Comparison of ENCODE assay signal across 1 cellular context in the genomic region with DNA sequence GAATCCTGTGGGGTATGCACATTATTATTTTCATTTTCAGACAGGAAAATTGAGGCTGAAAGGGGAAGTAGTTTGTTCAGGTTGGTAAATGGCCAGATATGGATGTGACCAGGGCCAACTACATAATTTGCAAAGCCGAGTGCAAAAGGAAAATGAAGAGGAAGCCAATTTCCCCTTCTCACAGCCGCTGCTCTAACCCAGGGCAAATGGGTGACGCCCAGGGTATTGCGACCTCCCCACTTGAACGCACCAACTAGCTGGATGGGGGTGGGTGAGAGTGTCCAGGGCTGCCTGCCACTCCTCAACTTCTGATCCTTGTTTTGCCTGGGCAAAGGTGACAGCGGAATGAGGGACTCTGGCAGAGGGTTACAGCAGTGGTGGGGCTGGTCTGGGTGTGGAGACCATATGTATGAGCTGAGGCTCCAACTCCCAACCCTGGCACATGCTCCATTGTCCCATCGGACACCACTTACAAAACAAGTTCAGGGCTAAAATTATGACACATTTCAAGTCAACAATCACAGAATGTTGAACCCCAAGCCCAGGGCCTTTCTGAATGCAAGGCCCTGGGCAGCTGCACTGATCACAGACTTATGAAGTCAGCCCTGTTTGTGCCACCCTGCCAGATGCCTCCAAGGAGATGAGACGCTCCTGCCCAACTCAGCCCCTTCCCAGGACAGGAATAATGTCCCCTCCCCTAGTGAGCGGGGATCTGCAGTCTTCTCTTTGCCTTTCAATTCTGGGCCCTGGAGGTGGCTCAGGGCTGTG.
TF ChIP-seq lines count a peak whose summit lies in the region.

No MANE protein-coding gene starts in this region.

TF ChIP-seq in HepG2, 621 proteins besides CTCF, POLR2A, EP300 and RAD21 (continues in another document):
- TF ChIP-seq ZNF891 (CRISPR knock-in tag; IDR thresholded peaks at IDR 0.05) (no peak), KLF12 (CRISPR knock-in tag; IDR thresholded peaks at IDR 0.05; ENCODE audit: borderline replicate concordance) (no peak), ZNF432 (CRISPR knock-in tag; IDR thresholded peaks at IDR 0.05; ENCODE audit: borderline replicate concordance) (no peak), ARNT (IDR thresholded peaks at IDR 0.05) (no peak), GTF3A (CRISPR knock-in tag; conservative IDR thresholded peaks at IDR 0.05) (no peak), ZNF607 (CRISPR knock-in tag; IDR thresholded peaks at IDR 0.05; ENCODE audit: borderline replicate concordance) (no peak), SNAI1 (CRISPR knock-in tag; IDR thresholded peaks at IDR 0.05; ENCODE audit: borderline replicate concordance) (no peak), ZC3H13 (CRISPR knock-in tag; IDR thresholded peaks at IDR 0.05) (no peak), ZNF30 (CRISPR knock-in tag; IDR thresholded peaks at IDR 0.05) (no peak), ZNF331 (CRISPR knock-in tag; IDR thresholded peaks at IDR 0.05) (no peak), TBX2 (CRISPR knock-in tag; IDR thresholded peaks at IDR 0.05; ENCODE audit: borderline replicate concordance) (peak; percentile 44; the same call in 1 of the 2 replicates), FOXA1 (IDR thresholded peaks at IDR 0.05) (no peak), FOXA1 (CRISPR knock-in tag; IDR thresholded peaks at IDR 0.05) (no peak), GZF1 (CRISPR knock-in tag; IDR thresholded peaks at IDR 0.05) (no peak), ZMAT3 (CRISPR knock-in tag; conservative IDR thresholded peaks at IDR 0.05) (no peak), POLR2G (IDR thresholded peaks at IDR 0.05; ENCODE audit: low read depth, low read length) (no peak), ZNF652 (CRISPR knock-in tag; IDR thresholded peaks at IDR 0.05; ENCODE audit: borderline replicate concordance, low read depth) (no peak), ZNF768 (CRISPR knock-in tag; IDR thresholded peaks at IDR 0.05) (no peak), SAP130 (CRISPR knock-in tag; IDR thresholded peaks at IDR 0.05; ENCODE audit: low read depth) (no peak), ZNF772 (CRISPR knock-in tag; IDR thresholded peaks at IDR 0.05) (peak; percentile 71; the same call in 1 of the 2 replicates), ZNF17 (CRISPR knock-in tag; IDR thresholded peaks at IDR 0.05) (no peak), SP2 (CRISPR knock-in tag; IDR thresholded peaks at IDR 0.05) (no peak), NFKBIZ (CRISPR knock-in tag; IDR thresholded peaks at IDR 0.05) (no peak), ZNF567 (CRISPR knock-in tag; IDR thresholded peaks at IDR 0.05; ENCODE audit: borderline replicate concordance) (no peak)
- TF ChIP-seq, protein P1, sequence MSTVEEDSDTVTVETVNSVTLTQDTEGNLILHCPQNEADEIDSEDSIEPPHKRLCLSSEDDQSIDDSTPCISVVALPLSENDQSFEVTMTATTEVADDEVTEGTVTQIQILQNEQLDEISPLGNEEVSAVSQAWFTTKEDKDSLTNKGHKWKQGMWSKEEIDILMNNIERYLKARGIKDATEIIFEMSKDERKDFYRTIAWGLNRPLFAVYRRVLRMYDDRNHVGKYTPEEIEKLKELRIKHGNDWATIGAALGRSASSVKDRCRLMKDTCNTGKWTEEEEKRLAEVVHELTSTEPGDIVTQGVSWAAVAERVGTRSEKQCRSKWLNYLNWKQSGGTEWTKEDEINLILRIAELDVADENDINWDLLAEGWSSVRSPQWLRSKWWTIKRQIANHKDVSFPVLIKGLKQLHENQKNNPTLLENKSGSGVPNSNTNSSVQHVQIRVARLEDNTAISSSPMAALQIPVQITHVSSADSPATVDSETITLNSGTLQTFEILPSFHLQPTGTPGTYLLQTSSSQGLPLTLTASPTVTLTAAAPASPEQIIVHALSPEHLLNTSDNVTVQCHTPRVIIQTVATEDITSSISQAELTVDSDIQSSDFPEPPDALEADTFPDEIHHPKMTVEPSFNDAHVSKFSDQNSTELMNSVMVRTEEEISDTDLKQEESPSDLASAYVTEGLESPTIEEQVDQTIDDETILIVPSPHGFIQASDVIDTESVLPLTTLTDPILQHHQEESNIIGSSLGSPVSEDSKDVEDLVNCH (CRISPR knock-in tag; IDR thresholded peaks at IDR 0.05), result no peak
- TF ChIP-seq, protein P2, sequence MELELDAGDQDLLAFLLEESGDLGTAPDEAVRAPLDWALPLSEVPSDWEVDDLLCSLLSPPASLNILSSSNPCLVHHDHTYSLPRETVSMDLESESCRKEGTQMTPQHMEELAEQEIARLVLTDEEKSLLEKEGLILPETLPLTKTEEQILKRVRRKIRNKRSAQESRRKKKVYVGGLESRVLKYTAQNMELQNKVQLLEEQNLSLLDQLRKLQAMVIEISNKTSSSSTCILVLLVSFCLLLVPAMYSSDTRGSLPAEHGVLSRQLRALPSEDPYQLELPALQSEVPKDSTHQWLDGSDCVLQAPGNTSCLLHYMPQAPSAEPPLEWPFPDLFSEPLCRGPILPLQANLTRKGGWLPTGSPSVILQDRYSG (CRISPR knock-in tag; IDR thresholded peaks at IDR 0.05), result no peak
- TF ChIP-seq, protein P3, sequence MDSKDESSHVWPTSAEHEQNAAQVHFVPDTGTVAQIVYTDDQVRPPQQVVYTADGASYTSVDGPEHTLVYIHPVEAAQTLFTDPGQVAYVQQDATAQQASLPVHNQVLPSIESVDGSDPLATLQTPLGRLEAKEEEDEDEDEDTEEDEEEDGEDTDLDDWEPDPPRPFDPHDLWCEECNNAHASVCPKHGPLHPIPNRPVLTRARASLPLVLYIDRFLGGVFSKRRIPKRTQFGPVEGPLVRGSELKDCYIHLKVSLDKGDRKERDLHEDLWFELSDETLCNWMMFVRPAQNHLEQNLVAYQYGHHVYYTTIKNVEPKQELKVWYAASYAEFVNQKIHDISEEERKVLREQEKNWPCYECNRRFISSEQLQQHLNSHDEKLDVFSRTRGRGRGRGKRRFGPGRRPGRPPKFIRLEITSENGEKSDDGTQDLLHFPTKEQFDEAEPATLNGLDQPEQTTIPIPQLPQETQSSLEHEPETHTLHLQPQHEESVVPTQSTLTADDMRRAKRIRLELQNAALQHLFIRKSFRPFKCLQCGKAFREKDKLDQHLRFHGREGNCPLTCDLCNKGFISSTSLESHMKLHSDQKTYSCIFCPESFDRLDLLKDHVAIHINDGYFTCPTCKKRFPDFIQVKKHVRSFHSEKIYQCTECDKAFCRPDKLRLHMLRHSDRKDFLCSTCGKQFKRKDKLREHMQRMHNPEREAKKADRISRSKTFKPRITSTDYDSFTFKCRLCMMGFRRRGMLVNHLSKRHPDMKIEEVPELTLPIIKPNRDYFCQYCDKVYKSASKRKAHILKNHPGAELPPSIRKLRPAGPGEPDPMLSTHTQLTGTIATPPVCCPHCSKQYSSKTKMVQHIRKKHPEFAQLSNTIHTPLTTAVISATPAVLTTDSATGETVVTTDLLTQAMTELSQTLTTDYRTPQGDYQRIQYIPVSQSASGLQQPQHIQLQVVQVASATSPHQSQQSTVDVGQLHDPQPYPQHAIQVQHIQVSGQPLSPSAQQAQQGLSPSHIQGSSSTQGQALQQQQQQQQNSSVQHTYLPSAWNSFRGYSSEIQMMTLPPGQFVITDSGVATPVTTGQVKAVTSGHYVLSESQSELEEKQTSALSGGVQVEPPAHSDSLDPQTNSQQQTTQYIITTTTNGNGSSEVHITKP (CRISPR knock-in tag; IDR thresholded peaks at IDR 0.05; ENCODE audit: low read depth), result peak; percentile 70; the same call in 1 of the 2 replicates
- TF ChIP-seq, protein P4, sequence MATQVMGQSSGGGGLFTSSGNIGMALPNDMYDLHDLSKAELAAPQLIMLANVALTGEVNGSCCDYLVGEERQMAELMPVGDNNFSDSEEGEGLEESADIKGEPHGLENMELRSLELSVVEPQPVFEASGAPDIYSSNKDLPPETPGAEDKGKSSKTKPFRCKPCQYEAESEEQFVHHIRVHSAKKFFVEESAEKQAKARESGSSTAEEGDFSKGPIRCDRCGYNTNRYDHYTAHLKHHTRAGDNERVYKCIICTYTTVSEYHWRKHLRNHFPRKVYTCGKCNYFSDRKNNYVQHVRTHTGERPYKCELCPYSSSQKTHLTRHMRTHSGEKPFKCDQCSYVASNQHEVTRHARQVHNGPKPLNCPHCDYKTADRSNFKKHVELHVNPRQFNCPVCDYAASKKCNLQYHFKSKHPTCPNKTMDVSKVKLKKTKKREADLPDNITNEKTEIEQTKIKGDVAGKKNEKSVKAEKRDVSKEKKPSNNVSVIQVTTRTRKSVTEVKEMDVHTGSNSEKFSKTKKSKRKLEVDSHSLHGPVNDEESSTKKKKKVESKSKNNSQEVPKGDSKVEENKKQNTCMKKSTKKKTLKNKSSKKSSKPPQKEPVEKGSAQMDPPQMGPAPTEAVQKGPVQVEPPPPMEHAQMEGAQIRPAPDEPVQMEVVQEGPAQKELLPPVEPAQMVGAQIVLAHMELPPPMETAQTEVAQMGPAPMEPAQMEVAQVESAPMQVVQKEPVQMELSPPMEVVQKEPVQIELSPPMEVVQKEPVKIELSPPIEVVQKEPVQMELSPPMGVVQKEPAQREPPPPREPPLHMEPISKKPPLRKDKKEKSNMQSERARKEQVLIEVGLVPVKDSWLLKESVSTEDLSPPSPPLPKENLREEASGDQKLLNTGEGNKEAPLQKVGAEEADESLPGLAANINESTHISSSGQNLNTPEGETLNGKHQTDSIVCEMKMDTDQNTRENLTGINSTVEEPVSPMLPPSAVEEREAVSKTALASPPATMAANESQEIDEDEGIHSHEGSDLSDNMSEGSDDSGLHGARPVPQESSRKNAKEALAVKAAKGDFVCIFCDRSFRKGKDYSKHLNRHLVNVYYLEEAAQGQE (IDR thresholded peaks at IDR 0.05; ENCODE audit: borderline replicate concordance in 1 of 2, low read depth in 1 of 2, low read length in 2 of 2), result no peak
- TF ChIP-seq, protein P5, sequence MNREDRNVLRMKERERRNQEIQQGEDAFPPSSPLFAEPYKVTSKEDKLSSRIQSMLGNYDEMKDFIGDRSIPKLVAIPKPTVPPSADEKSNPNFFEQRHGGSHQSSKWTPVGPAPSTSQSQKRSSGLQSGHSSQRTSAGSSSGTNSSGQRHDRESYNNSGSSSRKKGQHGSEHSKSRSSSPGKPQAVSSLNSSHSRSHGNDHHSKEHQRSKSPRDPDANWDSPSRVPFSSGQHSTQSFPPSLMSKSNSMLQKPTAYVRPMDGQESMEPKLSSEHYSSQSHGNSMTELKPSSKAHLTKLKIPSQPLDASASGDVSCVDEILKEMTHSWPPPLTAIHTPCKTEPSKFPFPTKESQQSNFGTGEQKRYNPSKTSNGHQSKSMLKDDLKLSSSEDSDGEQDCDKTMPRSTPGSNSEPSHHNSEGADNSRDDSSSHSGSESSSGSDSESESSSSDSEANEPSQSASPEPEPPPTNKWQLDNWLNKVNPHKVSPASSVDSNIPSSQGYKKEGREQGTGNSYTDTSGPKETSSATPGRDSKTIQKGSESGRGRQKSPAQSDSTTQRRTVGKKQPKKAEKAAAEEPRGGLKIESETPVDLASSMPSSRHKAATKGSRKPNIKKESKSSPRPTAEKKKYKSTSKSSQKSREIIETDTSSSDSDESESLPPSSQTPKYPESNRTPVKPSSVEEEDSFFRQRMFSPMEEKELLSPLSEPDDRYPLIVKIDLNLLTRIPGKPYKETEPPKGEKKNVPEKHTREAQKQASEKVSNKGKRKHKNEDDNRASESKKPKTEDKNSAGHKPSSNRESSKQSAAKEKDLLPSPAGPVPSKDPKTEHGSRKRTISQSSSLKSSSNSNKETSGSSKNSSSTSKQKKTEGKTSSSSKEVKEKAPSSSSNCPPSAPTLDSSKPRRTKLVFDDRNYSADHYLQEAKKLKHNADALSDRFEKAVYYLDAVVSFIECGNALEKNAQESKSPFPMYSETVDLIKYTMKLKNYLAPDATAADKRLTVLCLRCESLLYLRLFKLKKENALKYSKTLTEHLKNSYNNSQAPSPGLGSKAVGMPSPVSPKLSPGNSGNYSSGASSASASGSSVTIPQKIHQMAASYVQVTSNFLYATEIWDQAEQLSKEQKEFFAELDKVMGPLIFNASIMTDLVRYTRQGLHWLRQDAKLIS (CRISPR knock-in tag; IDR thresholded peaks at IDR 0.05), result no peak
- TF ChIP-seq, protein P6, sequence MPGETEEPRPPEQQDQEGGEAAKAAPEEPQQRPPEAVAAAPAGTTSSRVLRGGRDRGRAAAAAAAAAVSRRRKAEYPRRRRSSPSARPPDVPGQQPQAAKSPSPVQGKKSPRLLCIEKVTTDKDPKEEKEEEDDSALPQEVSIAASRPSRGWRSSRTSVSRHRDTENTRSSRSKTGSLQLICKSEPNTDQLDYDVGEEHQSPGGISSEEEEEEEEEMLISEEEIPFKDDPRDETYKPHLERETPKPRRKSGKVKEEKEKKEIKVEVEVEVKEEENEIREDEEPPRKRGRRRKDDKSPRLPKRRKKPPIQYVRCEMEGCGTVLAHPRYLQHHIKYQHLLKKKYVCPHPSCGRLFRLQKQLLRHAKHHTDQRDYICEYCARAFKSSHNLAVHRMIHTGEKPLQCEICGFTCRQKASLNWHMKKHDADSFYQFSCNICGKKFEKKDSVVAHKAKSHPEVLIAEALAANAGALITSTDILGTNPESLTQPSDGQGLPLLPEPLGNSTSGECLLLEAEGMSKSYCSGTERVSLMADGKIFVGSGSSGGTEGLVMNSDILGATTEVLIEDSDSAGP (CRISPR knock-in tag; IDR thresholded peaks at IDR 0.05; ENCODE audit: borderline replicate concordance), result 0 out of 2 replicates have a peak, but pooled peaks have one; percentile 23
- TF ChIP-seq, protein P7, sequence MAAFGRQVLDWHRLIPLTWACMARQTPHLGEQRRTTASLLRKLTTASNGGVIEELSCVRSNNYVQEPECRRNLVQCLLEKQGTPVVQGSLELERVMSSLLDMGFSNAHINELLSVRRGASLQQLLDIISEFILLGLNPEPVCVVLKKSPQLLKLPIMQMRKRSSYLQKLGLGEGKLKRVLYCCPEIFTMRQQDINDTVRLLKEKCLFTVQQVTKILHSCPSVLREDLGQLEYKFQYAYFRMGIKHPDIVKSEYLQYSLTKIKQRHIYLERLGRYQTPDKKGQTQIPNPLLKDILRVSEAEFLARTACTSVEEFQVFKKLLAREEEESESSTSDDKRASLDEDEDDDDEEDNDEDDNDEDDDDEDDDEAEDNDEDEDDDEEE (CRISPR knock-in tag; IDR thresholded peaks at IDR 0.05), result no peak
- TF ChIP-seq, protein P8, sequence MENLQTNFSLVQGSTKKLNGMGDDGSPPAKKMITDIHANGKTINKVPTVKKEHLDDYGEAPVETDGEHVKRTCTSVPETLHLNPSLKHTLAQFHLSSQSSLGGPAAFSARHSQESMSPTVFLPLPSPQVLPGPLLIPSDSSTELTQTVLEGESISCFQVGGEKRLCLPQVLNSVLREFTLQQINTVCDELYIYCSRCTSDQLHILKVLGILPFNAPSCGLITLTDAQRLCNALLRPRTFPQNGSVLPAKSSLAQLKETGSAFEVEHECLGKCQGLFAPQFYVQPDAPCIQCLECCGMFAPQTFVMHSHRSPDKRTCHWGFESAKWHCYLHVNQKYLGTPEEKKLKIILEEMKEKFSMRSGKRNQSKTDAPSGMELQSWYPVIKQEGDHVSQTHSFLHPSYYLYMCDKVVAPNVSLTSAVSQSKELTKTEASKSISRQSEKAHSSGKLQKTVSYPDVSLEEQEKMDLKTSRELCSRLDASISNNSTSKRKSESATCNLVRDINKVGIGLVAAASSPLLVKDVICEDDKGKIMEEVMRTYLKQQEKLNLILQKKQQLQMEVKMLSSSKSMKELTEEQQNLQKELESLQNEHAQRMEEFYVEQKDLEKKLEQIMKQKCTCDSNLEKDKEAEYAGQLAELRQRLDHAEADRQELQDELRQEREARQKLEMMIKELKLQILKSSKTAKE (CRISPR knock-in tag; IDR thresholded peaks at IDR 0.05; ENCODE audit: borderline replicate concordance), result no peak
- TF ChIP-seq, protein P9, sequence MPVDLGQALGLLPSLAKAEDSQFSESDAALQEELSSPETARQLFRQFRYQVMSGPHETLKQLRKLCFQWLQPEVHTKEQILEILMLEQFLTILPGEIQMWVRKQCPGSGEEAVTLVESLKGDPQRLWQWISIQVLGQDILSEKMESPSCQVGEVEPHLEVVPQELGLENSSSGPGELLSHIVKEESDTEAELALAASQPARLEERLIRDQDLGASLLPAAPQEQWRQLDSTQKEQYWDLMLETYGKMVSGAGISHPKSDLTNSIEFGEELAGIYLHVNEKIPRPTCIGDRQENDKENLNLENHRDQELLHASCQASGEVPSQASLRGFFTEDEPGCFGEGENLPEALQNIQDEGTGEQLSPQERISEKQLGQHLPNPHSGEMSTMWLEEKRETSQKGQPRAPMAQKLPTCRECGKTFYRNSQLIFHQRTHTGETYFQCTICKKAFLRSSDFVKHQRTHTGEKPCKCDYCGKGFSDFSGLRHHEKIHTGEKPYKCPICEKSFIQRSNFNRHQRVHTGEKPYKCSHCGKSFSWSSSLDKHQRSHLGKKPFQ (CRISPR knock-in tag; IDR thresholded peaks at IDR 0.05; ENCODE audit: insufficient replicate concordance), result no peak
